23 cellular contexts compared by ENCODE assay signal in the genomic region with DNA sequence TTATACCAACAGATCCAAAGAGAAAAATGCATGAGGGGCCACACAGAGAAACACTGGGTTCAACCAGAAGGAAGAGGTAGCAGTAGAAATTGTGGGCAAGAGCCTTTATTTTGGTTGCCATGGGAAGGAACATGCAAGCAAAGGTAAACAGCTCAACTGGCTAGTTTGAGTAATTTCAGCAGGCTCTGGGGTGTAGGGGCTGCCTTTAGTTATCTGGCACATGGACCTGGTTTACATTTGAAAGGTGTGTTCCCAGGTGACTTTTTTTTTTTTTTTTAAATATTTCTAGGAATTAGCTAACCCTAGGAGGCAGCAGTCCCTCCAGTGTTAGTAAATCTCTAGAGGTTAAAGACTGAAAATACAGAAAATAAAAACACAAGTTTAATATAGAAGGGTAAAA.
"Had no signal": no experiment of that assay in that cellular context is flagged by ENCODE, and none has a peak within 500 bp of the region (broad histone marks: within the 10 kb centered on the region; RNA-seq: fewer than 3 reads in every experiment).

No MANE protein-coding gene starts in this region.

- H3K9me3 Mint-ChIP-seq: T-helper 1 cell treated with Interleukin-12 subunit alpha and Interleukin-12 subunit beta and Interleukin-4 antibody, amounts not matched to agents 30 μg/mL and 1 μg/mL, for 36 hours had no signal

- H3K9ac ChIP-seq: SK-N-SH had no signal

- ATAC-seq: HepG2, Panc1, PC-3, T-cell had no signal

- H3K4me1 Mint-ChIP-seq: T-cell had no signal

- H3K4me2 ChIP-seq: SK-N-SH had no signal

- H3K36me3 ChIP-seq: MG63 had no signal

- FAIRE-seq: HepG2 had no signal

- DNase-seq: IMR-90, Karpas-422, KG1, MG63, NCI-H1092 treated with DMSO at 0.1 percent for 48 hours, NCI-H1436, NCI-H187, NCI-H2029 treated with DMSO at 0.1 percent for 48 hours, NCI-H2171 treated with DMSO at 0.1 percent for 48 hours, NCI-H345, NCI-H446 treated with DMSO at 0.1 percent for 48 hours, NCI-H510A treated with DMSO at 0.1 percent for 48 hours, NCI-H526, NCI-H774, PC-3, SHP77, SK-N-SH, SW 1271, T-cell had no signal

- H3K27ac ChIP-seq: RWPE1 had no signal

- H3K36me3 Mint-ChIP-seq: T-cell had no signal

- H3K27ac Mint-ChIP-seq: T-cell; T-helper 1 cell treated with Interleukin-12 subunit alpha and Interleukin-12 subunit beta and Interleukin-4 antibody, amounts not matched to agents 30 μg/mL and 1 μg/mL, for 36 hours had no signal

- H3K4me3 Mint-ChIP-seq: T-cell; T-helper 1 cell treated with Interleukin-12 subunit alpha and Interleukin-12 subunit beta and Interleukin-4 antibody, amounts not matched to agents 30 μg/mL and 1 μg/mL, for 36 hours had no signal

- H3K9me3 ChIP-seq: MG63, SK-N-SH had no signal

- H3K4me3 ChIP-seq: MG63 had no signal

- H3K9me2 ChIP-seq: SK-N-SH had no signal

- H3K27me3 ChIP-seq: MG63 had no signal
